8 cellular contexts compared by ENCODE assay signal in genomic region chr12:13044002-13044858, GRCh38. TPM values are rescaled to one million over a fixed set of nuclear protein-coding genes. Genes with fewer than 3 reads are reported as not detected.
DNase-seq lines count a peak whose midpoint lies in the region; ATAC-seq and TF ChIP-seq lines count a peak whose summit lies in the region.

FAM234B (plus strand) TSS chr12:13044381; CDS start chr12:13044404, 23 bp downstream.

- no peaks in the 10 kb centered on the region for H3K27me3 ChIP-seq in BLaER1

- H3K4me3 ChIP-seq in BLaER1 (peak within 1 kb of the TSS; percentile 86), epithelial cell of esophagus (ENCODE audit: low read length) (peak within 1 kb of the TSS; percentile 85), mucosa of descending colon (peak within 1 kb of the TSS; percentile 59)

- peak; percentile 44 for DNase-seq in NCI-H82 treated with DMSO at 0.1 percent for 48 hours (lab: John Stamatoyannopoulos, UW; ENCODE audit: unreplicated experiment)
- DNase-seq in activated T-cell treated with anti-CD3 and anti-CD28 coated beads for 1 hour (ENCODE audit: low read depth), result peak; percentile 70
- DNase-seq in epithelial cell of esophagus (ENCODE audit: low read depth), result peak; percentile 87
- peak; percentile 78 to 85 (median 81) for DNase-seq in mucosa of descending colon
- DNase-seq in stimulated activated CD8-positive, alpha-beta memory T cell treated with anti-CD3 and anti-CD28 coated beads, Interleukin-2, amount 100 ng/mL, for 48 hours (ENCODE audit: low read depth in 2 of 2), result peak; percentile 69 to 70

- H3K4me2 ChIP-seq in BLaER1, result peak within 1 kb of the TSS; percentile 97

- peak; percentile 57 for TF ChIP-seq POLR2A in GM19099 (IDR thresholded peaks at IDR 0.05; ENCODE audit: extremely low read depth, insufficient read length, low read depth)

- H3K9me3 ChIP-seq in BLaER1, result no peaks in the 10 kb centered on the region; the same call in 1 of the 2 replicates
- H3K9me3 ChIP-seq in mucosa of descending colon, result no peaks in the 10 kb centered on the region

- intact Hi-C loops in mucosa of descending colon (cut with DNase I, micrococcal nuclease), result no loop called here

- ATAC-seq in HG03432 (IDR thresholded peaks at IDR 0.05; ENCODE audit: unreplicated experiment) (peak; percentile 94), mucosa of descending colon (peak; percentile 68)

- H3K9ac ChIP-seq in BLaER1, result peak within 1 kb of the TSS; percentile 85

- H3K36me3 ChIP-seq in BLaER1 (0 out of 2 replicates have a peak, but pooled peaks cover 5% of the 10 kb centered on the region), mucosa of descending colon (ENCODE audit: low read depth) (no peaks in the 10 kb centered on the region)

- TF ChIP-seq CTCF in epithelial cell of esophagus (IDR thresholded peaks at IDR 0.05; ENCODE audit: insufficient read depth, low read depth, low read length, missing control alignments), result no peak
- TF ChIP-seq CTCF in mucosa of descending colon (IDR thresholded peaks at IDR 0.05), result no peak

- H3K4me1 ChIP-seq in BLaER1 (peaks cover 40% of the 10 kb centered on the region), mucosa of descending colon (ENCODE audit: low read depth) (peaks cover 11% of the 10 kb centered on the region)

- H4K20me1 ChIP-seq in BLaER1, result no peaks in the 10 kb centered on the region

- peak within 1 kb of the TSS; percentile 81 for H3K27ac ChIP-seq in BLaER1

RNA-seq across cellular contexts. Expression of gene FAM234B, which starts in this region (rescaled TPM):
- 1 to 10 TPM; 1.4 to 3.4 (median 1.9) TPM for total RNA-seq in mucosa of descending colon

Comparison
In these comparisons a context has a peak if more than half of its experiments do, and no peak if none do; other contexts are left out.
1. Peak in every context shown above with its lines: DNase-seq, ATAC-seq, H3K4me3 ChIP-seq and H3K27ac ChIP-seq.